Comparison of ENCODE assay signal across 13 cellular contexts in genomic region chr11:44779736-44780520, GRCh38. TPM values are rescaled to one million over a fixed set of nuclear protein-coding genes. Genes with fewer than 3 reads are reported as not detected.
"Had no signal": no experiment of that assay in that cellular context is flagged by ENCODE, and none has a peak within 500 bp of the region (broad histone marks: within the 10 kb centered on the region; RNA-seq: fewer than 3 reads in every experiment).

No MANE protein-coding gene starts in this region.

- H3K36me3 ChIP-seq: neural progenitor cell, ovary, thyroid gland, vagina had no signal

- H3K9ac ChIP-seq: neural progenitor cell had no signal

- H3K27me3 ChIP-seq: neural progenitor cell, ovary, thyroid gland, vagina had no signal

- H3K4me3 ChIP-seq: neural progenitor cell, ovary, thyroid gland, vagina had no signal

- H3K9me3 ChIP-seq: ovary, thyroid gland, vagina had no signal

- H3K27ac ChIP-seq: neural progenitor cell, ovary, vagina had no signal

- DNase-seq: activated CD4-positive, alpha-beta T cell treated with anti-CD3 and anti-CD28 coated beads for 1 hour; activated CD4-positive, alpha-beta T cell treated with anti-CD3 and anti-CD28 coated beads, Interleukin-2, amount 50 U/mL, for 48 hours; activated naive CD4-positive, alpha-beta T cell; central memory CD4-positive, alpha-beta T cell; cortex of kidney; effector CD8-positive, alpha-beta T cell; hypothalamus; mammary epithelial cell; ovary; SW 1271; thyroid gland had no signal

RNA-seq across cellular contexts. Expression of gene TSPAN18, which starts 53.2 kb away (rescaled TPM):
- total RNA-seq: mammary epithelial cell had no signal
